Comparison of ENCODE assay signal across 1 cellular context in the genomic region with DNA sequence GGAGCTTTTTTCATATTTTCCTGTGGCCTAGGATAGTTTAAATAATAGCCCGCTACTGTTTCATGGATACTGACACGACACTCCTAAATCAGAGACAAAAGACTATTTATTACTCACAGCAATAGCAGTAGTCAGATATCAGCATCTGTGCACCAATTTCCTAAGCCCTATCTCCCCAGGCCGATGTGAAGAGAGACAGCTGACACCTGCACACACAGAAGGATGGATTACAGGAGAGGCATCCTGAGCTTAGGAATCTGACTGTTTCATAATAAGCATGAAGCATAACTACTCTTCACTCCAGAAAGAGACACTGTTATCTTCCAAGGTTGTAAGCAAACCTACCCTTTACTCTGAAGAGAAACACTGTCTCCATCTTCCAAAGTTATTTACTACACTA.
TF ChIP-seq lines count a peak whose summit lies in the region.

No MANE protein-coding gene starts in this region.

TF ChIP-seq in GM12878, 131 proteins besides CTCF, POLR2A, EP300 and RAD21 (continued from another document):
- TF ChIP-seq, protein P1, sequence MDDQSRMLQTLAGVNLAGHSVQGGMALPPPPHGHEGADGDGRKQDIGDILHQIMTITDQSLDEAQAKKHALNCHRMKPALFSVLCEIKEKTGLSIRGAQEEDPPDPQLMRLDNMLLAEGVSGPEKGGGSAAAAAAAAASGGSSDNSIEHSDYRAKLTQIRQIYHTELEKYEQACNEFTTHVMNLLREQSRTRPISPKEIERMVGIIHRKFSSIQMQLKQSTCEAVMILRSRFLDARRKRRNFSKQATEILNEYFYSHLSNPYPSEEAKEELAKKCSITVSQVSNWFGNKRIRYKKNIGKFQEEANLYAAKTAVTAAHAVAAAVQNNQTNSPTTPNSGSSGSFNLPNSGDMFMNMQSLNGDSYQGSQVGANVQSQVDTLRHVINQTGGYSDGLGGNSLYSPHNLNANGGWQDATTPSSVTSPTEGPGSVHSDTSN (IDR thresholded peaks at IDR 0.05; ENCODE audit: insufficient replicate concordance, low read depth, low read length) = no peak
- TF ChIP-seq SUPT20H (IDR thresholded peaks at IDR 0.05; ENCODE audit: borderline replicate concordance, control insufficient read depth, low read depth, low read length) (no peak), POU2F2 (IDR thresholded peaks at IDR 0.05; ENCODE audit: borderline replicate concordance, low read depth, low read length) (no peak)
